Comparison of ENCODE assay signal across 21 cellular contexts in the genomic region with DNA sequence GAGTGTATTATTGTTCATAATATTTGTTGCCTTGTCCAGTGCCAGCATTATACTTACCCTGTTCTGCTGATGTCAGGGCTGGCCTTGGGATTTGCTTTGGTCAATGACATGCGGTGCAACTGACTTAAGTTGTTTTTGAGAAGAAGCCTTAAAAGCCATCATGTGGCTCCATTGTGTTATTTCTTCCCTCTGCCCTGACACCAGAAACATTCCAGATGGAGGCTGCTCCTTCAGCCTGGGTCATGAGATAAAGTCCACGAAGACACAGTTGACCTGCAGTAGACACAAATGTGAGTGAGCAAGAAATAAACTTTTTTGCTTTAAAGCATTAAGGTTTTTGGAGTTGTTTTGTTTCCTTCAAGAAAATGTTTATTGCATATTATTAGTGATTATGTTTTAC. TPM values are rescaled to one million over a fixed set of nuclear protein-coding genes. Genes with fewer than 3 reads are reported as not detected.
DNase-seq lines count a peak whose midpoint lies in the region; ATAC-seq and TF ChIP-seq lines count a peak whose summit lies in the region.
"Had no signal": no experiment of that assay in that cellular context is flagged by ENCODE, and none has a peak within 500 bp of the region (broad histone marks: within the 10 kb centered on the region; RNA-seq: fewer than 3 reads in every experiment).

No MANE protein-coding gene starts in this region.

- H3K9ac ChIP-seq in smooth muscle cell (ENCODE audit: low read depth): no peak overlapping the region

- intact Hi-C loops in Caco-2 (cut with micrococcal nuclease; ENCODE audit: unreplicated experiment): no loop called here

- CTCF ChIA-PET in Caco-2 (lab: Charles Lee): interaction anchor here (1.6 kb wide), 1 partner anchor 7 kb away, joined by 20 read pairs; the partner anchor contains the start of gene HINT3

- H4K20me1 ChIP-seq in smooth muscle cell (ENCODE audit: low read depth): no peaks in the 10 kb centered on the region

- H3K27me3 Mint-ChIP-seq in Caco-2 (ENCODE audit: insufficient read depth, unreplicated experiment): no peaks in the 10 kb centered on the region

- TF ChIP-seq POLR2A in gastroesophageal sphincter (IDR thresholded peaks at IDR 0.05): no peak

- H3K79me2 ChIP-seq in smooth muscle cell (ENCODE audit: low read depth): no peaks in the 10 kb centered on the region

- no peak overlapping the region for H2AFZ ChIP-seq in smooth muscle cell (ENCODE audit: low read depth)

- H3K36me3 ChIP-seq in Caco-2 (ENCODE audit: control insufficient read depth, insufficient read depth, low read length): no peaks in the 10 kb centered on the region
- H3K36me3 ChIP-seq in smooth muscle cell (ENCODE audit: low read depth): no peaks in the 10 kb centered on the region
- no peaks in the 10 kb centered on the region for H3K36me3 ChIP-seq in gastroesophageal sphincter
- H3K36me3 ChIP-seq: BE2C had no signal

- H3K27me3 ChIP-seq in Caco-2 (replicated peaks; ENCODE audit: control insufficient read depth, insufficient read depth, low read length) (no peaks in the 10 kb centered on the region), foreskin keratinocyte (no peaks in the 10 kb centered on the region), smooth muscle cell (ENCODE audit: low read depth) (no peaks in the 10 kb centered on the region), gastroesophageal sphincter (peaks cover 4% of the 10 kb centered on the region)
- H3K27me3 ChIP-seq: BE2C had no signal

- H3K4me3 Mint-ChIP-seq in Caco-2 (ENCODE audit: unreplicated experiment): no peak overlapping the region
- H3K4me3 Mint-ChIP-seq: CD4-positive, CD25-positive, alpha-beta regulatory T cell; CD8-positive, alpha-beta memory T cell; GM23338; HFFc6; IgD-negative memory B cell had no signal

- 61% methylated on average over 2 of the region's 2 CpGs for WGBS in smooth muscle cell (ENCODE audit: low lambda C conversion rate)
- WGBS in gastroesophageal sphincter (ENCODE audit: low coverage in 1 of 2), 2 donors: 70 to 72% methylated on average over 2 of the region's 2 CpGs

- peak overlapping the region; percentile 43 for H3K27ac Mint-ChIP-seq in Caco-2 (ENCODE audit: unreplicated experiment)
- H3K27ac Mint-ChIP-seq: CD4-positive, CD25-positive, alpha-beta regulatory T cell; CD8-positive, alpha-beta memory T cell; GM23338; IgD-negative memory B cell had no signal

- no peaks in the 10 kb centered on the region for H3K36me3 Mint-ChIP-seq in Caco-2 (ENCODE audit: insufficient read depth, unreplicated experiment)
- H3K36me3 Mint-ChIP-seq: CD4-positive, CD25-positive, alpha-beta regulatory T cell; CD8-positive, alpha-beta memory T cell; IgD-negative memory B cell had no signal

- H3K27ac ChIP-seq in foreskin keratinocyte (peak overlapping the region; percentile 98), smooth muscle cell (ENCODE audit: low read depth) (peak overlapping the region; percentile 94), gastroesophageal sphincter (no peak overlapping the region)

- ATAC-seq in foreskin keratinocyte: no peak
- ATAC-seq in gastroesophageal sphincter: no peak
- ATAC-seq: GM23338, HCT116 had no signal

- H3K4me1 ChIP-seq in Caco-2 (peaks cover 60% of the 10 kb centered on the region), foreskin keratinocyte (peaks cover 38% of the 10 kb centered on the region), smooth muscle cell (ENCODE audit: low read depth) (peaks cover 23% of the 10 kb centered on the region), gastroesophageal sphincter (peaks cover 0 to 3% (median 0%) of the 10 kb centered on the region in 3 donors)

- TSS peak; percentile 64 for BruUV-seq in Caco-2 (replicated peaks; lab: Mats Ljungman, UMichigan)

- peaks cover 41% of the 10 kb centered on the region for H3K4me1 Mint-ChIP-seq in Caco-2 (ENCODE audit: low read depth, unreplicated experiment)
- H3K4me1 Mint-ChIP-seq: CD4-positive, CD25-positive, alpha-beta regulatory T cell; CD8-positive, alpha-beta memory T cell; IgD-negative memory B cell had no signal

- H3F3A ChIP-seq in smooth muscle cell (ENCODE audit: low read depth): peaks cover 29% of the 10 kb centered on the region

- no peak for DNase-seq in Caco-2
- DNase-seq in OCI-M1 (lab: John Stamatoyannopoulos, UW): peak; percentile 37
- DNase-seq in foreskin keratinocyte: no peak
- DNase-seq in smooth muscle cell (lab: John Stamatoyannopoulos, UW; ENCODE audit: unreplicated experiment): no peak
- no peak for DNase-seq in Kasumi-1 (lab: John Stamatoyannopoulos, UW)
- no peak for DNase-seq in stimulated activated CD4-positive, alpha-beta T cell treated with anti-CD3 and anti-CD28 coated beads, Interleukin-15, amount 100 ng/mL, for 24 hours
- DNase-seq: ACHN; BE2C; C1 segment of cervical spinal cord; CD4-positive, CD25-positive, alpha-beta regulatory T cell; CD8-positive, alpha-beta memory T cell; COR-L47; DMS153; DMS79; GDM1; H7; HFFc6 had no signal

- no peak overlapping the region for H3K4me2 ChIP-seq in smooth muscle cell
- H3K4me2 ChIP-seq: GM23338 had no signal

- TF ChIP-seq CTCF in Caco-2 (IDR thresholded peaks at IDR 0.05; ENCODE audit: insufficient read depth in 1 of 2, low read depth in 1 of 2, low read length in 1 of 2, severe bottlenecking in 1 of 2, unreplicated experiment in 1 of 2): no peak
- no peak for TF ChIP-seq CTCF in foreskin keratinocyte (conservative IDR thresholded peaks at IDR 0.05)
- no peak for TF ChIP-seq CTCF in smooth muscle cell (IDR thresholded peaks at IDR 0.05; ENCODE audit: borderline replicate concordance, insufficient read depth, poor library complexity, severe bottlenecking)
- no peak for TF ChIP-seq CTCF in gastroesophageal sphincter (IDR thresholded peaks at IDR 0.05)

- no peak for TF ChIP-seq EP300 in gastroesophageal sphincter (IDR thresholded peaks at IDR 0.05)

- peaks cover 17% of the 10 kb centered on the region for H3K9me3 Mint-ChIP-seq in Caco-2 (ENCODE audit: unreplicated experiment)
- H3K9me3 Mint-ChIP-seq: CD4-positive, CD25-positive, alpha-beta regulatory T cell; CD8-positive, alpha-beta memory T cell; HFFc6; IgD-negative memory B cell had no signal

- peaks cover 5% of the 10 kb centered on the region for H3K9me3 ChIP-seq in Caco-2
- no peaks in the 10 kb centered on the region for H3K9me3 ChIP-seq in smooth muscle cell (replicated peaks; ENCODE audit: low read depth)
- no peaks in the 10 kb centered on the region for H3K9me3 ChIP-seq in gastroesophageal sphincter
- H3K9me3 ChIP-seq: BE2C had no signal

- H3K4me3 ChIP-seq in Caco-2 (ENCODE audit: low read depth, low read length) (no peak overlapping the region), smooth muscle cell (no peak overlapping the region), gastroesophageal sphincter (no peak overlapping the region)
- H3K4me3 ChIP-seq: GM23338 had no signal

- POLR2A ChIA-PET in Caco-2 (lab: Charles Lee): interaction anchor here (1.3 kb wide), 1 partner anchor 9 kb away, joined by 4 read pairs; no protein-coding TSS in a partner anchor

RNA-seq across cellular contexts. Expression of gene HINT3, which starts 7.5 kb away (rescaled TPM):
- total RNA-seq in Caco-2 (2022) (20.2 and 24.6 TPM in 2 replicates), foreskin keratinocyte (9.7 and 10.0 TPM in 2 replicates), smooth muscle cell (13.1 and 21.2 TPM in 2 replicates), gastroesophageal sphincter (10 to 100 TPM; 31.0 to 54.8 (median 46.2) TPM)
- polyA plus RNA-seq in foreskin keratinocyte (4.5 and 5.5 TPM in 2 replicates), smooth muscle cell (6.8 and 10.0 TPM in 2 replicates)

RNA-seq across cellular contexts. Expression of gene TRMT11, which starts 37.3 kb away (rescaled TPM):
- total RNA-seq in Caco-2 (2022) (31.5 and 36.7 TPM in 2 replicates), foreskin keratinocyte (16.0 and 19.8 TPM in 2 replicates), smooth muscle cell (21.6 and 26.2 TPM in 2 replicates), gastroesophageal sphincter (10 to 100 TPM; 13.3 to 49.7 (median 22.3) TPM)
- polyA plus RNA-seq in foreskin keratinocyte (7.4 and 10.0 TPM in 2 replicates), smooth muscle cell (12.8 and 17.4 TPM in 2 replicates)

Comparison
In these comparisons a context has a peak if more than half of its experiments do, and no peak if none do; other contexts are left out.
1. H3K27ac ChIP-seq: peak in foreskin keratinocyte (single experiment) and smooth muscle cell (single experiment); none in gastroesophageal sphincter (0 of 4).